In genomic region chr16:1420540-1421205, GRCh38 we compare ENCODE assay signal across 8 cellular contexts. TPM values are rescaled to one million over a fixed set of nuclear protein-coding genes. Genes with fewer than 3 reads are reported as not detected.
DNase-seq lines count a peak whose midpoint lies in the region; ATAC-seq lines count a peak whose summit lies in the region.

UQCC4 (minus strand) TSS chr16:1420747; CDS start chr16:1420723, 24 bp downstream.

- peak within 1 kb of the TSS; percentile 90 for H3K27ac ChIP-seq in epithelial cell of prostate

- H3K4me1 Mint-ChIP-seq in IgD-negative memory B cell: peaks cover 11 to 13% (median 13%) of the 10 kb centered on the region in 3 donors

- H3K9me3 Mint-ChIP-seq in IgD-negative memory B cell: peaks cover 0 to 2% (median 0%) of the 10 kb centered on the region in 3 donors

- H3K27ac Mint-ChIP-seq in IgD-negative memory B cell: peak within 1 kb of the TSS; percentile 95 to 99 (median 98)

- peak; percentile 90 for DNase-seq in DMS 273 treated with DMSO at 0.1 percent for 48 hours (lab: John Stamatoyannopoulos, UW)
- DNase-seq in OCI-M2 (lab: John Stamatoyannopoulos, UW; ENCODE audit: unreplicated experiment): peak; percentile 74
- DNase-seq in activated T-cell treated with anti-CD3 and anti-CD28 coated beads for 48 hours (ENCODE audit: low read depth): peak; percentile 99
- peak; percentile 95 for DNase-seq in epithelial cell of prostate (ENCODE audit: low read depth, low spot score)
- peak; percentile 99 for DNase-seq in mucosa of gallbladder (ENCODE audit: low spot score)
- peak; percentile 97 to 99 for DNase-seq in stimulated activated CD8-positive, alpha-beta memory T cell treated with anti-CD3 and anti-CD28 coated beads, Interleukin-4, amount 100 ng/mL, for 4 hours (ENCODE audit: low read depth in 2 of 2, low spot score in 1 of 2)

- H3K36me3 Mint-ChIP-seq in IgD-negative memory B cell: no peaks in the 10 kb centered on the region

- H3K4me3 Mint-ChIP-seq in IgD-negative memory B cell: peak within 1 kb of the TSS; percentile 88 to 96 (median 95)

- H3K27me3 Mint-ChIP-seq in IgD-negative memory B cell: no peaks in the 10 kb centered on the region

- ATAC-seq in GM21529 (IDR thresholded peaks at IDR 0.05; ENCODE audit: unreplicated experiment): peak; percentile 93

RNA-seq across cellular contexts. Expression of gene UQCC4, which starts in this region (rescaled TPM):
- 37.0 TPM for polyA plus RNA-seq in IgD-negative memory B cell
- 8.7 TPM for total RNA-seq in mucosa of gallbladder

Comparison
In these comparisons a context has a peak if more than half of its experiments do, and no peak if none do; other contexts are left out.
1. Peak in every context shown above with its lines: DNase-seq, ATAC-seq and H3K27ac ChIP-seq.